Comparison of ENCODE assay signal across 29 cellular contexts in the genomic region with DNA sequence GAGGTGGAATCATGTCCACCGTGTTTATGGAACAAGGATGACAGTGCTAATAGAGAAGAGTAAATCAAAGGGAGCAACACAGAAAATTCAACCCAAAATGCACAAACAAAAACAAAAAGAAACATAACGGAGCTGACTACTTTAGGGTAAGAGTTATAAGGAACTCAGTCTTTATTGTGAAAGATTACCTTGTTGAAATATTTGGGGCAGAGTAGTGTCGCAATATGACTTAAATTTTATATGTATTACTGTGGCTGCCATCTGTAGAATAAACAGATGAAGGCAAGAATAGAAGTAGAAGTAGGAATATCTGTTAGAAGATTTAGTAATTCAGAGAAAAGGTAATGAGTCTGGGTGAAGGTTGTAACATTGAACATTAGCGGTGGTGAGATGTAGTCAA.
"Had no signal": no experiment of that assay in that cellular context is flagged by ENCODE, and none has a peak within 500 bp of the region (broad histone marks: within the 10 kb centered on the region; RNA-seq: fewer than 3 reads in every experiment).

No MANE protein-coding gene starts in this region.

- H3K4me1 ChIP-seq: adrenal gland, breast epithelium had no signal

- ATAC-seq: activated CD8-positive, alpha-beta T cell treated with anti-CD3 and anti-CD28 coated beads for 36 hours; body of pancreas; T-cell had no signal

- H3K27me3 ChIP-seq: adrenal gland, body of pancreas, breast epithelium had no signal

- H3K9me3 ChIP-seq: breast epithelium had no signal

- DNase-seq: activated CD4-positive, alpha-beta T cell treated with anti-CD3 and anti-CD28 coated beads, Interleukin-2, amount 10 ng/mL, durations not matched to agents 24 days and 14 days; activated CD4-positive, alpha-beta T cell treated with anti-CD3 and anti-CD28 coated beads, Interleukin-2, amount 50 U/mL, for 4 hours; activated CD4-positive, CD25-positive, alpha-beta regulatory T cell; activated CD8-positive, alpha-beta T cell treated with anti-CD3 and anti-CD28 coated beads for 36 hours; activated gamma-delta T cell; activated naive CD4-positive, alpha-beta T cell treated with Interleukin-2 at 50 U/mL for 16 hours; activated naive CD8-positive, alpha-beta T cell treated with anti-CD3 and anti-CD28 coated beads, Interleukin-2, amount 10 ng/mL, durations not matched to agents 7 days and 5 days; activated T-cell treated with anti-CD3 and anti-CD28 coated beads, Interleukin-2, amount 50 U/mL, for 24 hours; adrenal gland; body of pancreas; MV-4-11; NCI-H1092; NCI-H146; NCI-H187; NCI-H2029 treated with DMSO at 0.1 percent for 48 hours; NCI-H2107; NCI-H2171; NCI-H510A; NCI-H526; NCI-H748 treated with DMSO at 0.1 percent for 48 hours; NK-92 treated with Interleukin-12 subunit alpha and Interleukin-12 subunit beta, amount 100 ng/mL, for 24 hours; OCI-M1; Right ventricle myocardium superior; T-cell; T-helper 2 cell; T-helper 9 cell; WERI-Rb-1 had no signal

- H3K4me3 ChIP-seq: adrenal gland, body of pancreas, breast epithelium, coronary artery had no signal

- H3K36me3 ChIP-seq: adrenal gland, breast epithelium, WERI-Rb-1 had no signal

- H3K27ac ChIP-seq: adrenal gland, body of pancreas, breast epithelium, coronary artery, WERI-Rb-1 had no signal
